Comparison of ENCODE assay signal across 22 cellular contexts in the genomic region with DNA sequence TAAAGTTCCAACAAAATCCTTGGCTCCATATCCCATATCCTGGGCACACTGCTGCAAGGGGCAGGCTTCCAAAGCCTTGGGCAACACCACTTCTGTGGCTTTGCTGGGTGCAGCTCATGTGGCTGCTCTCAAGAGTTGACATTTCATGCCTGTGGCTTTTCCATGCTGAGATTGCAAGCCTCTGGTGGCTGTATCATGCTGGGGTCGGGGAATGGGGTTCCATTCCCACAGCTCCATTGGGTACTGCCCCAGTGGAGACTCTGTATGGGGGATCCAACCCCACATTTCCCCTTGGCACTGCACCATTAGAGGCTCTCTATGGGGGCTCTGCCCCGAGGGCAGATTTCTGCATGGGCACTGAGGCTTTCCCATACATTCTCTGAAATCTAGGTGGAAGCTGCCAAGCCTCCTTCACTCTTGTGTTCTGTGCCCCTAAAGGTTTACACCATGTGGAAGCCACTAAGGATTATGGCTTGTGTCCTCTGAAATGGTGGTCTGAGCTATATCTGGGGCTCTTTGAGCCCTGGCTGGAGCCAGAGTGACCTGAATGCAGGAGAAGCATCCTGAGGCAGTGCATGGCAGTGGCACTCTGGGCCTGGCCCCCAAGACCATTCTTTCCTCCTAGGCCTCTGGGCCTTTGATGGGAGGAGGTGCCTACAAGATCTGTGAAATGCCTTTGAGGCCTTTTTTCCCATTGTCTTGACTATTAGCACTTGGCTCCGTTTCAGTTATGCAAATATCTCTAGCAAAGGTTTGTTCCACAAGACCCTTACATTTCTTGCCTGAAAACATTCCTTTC.
"Had no signal": no experiment of that assay in that cellular context is flagged by ENCODE, and none has a peak within 500 bp of the region (broad histone marks: within the 10 kb centered on the region; RNA-seq: fewer than 3 reads in every experiment).

No MANE protein-coding gene starts in this region.

- H3K36me3 ChIP-seq: esophagus squamous epithelium, gastroesophageal sphincter, left ventricle myocardium inferior, lower lobe of right lung, sigmoid colon, tibial artery, upper lobe of left lung had no signal

- ATAC-seq: gastroesophageal sphincter; stimulated activated effector memory CD8-positive, alpha-beta T cell treated with anti-CD3 and anti-CD28 coated beads, Interleukin-12 subunit alpha, Interleukin-12 subunit beta, amount 100 ng/mL, for 72 hours; stimulated activated naive CD8-positive, alpha-beta T cell treated with anti-CD3 and anti-CD28 coated beads, Interleukin-15, Interleukin-2, amounts not matched to agents 100 U/mL and 50 U/mL, for 24 hours had no signal

- H3K27ac ChIP-seq: esophagus squamous epithelium, gastroesophageal sphincter, left ventricle myocardium inferior, lower lobe of right lung, parathyroid adenoma, sigmoid colon, skin epidermis, tibial artery, upper lobe of left lung had no signal

- H3K9me3 ChIP-seq: gastroesophageal sphincter, lower lobe of right lung, sigmoid colon had no signal

- DNase-seq: cerebellar nuclear complex; dermis blood vessel endothelial cell; esophagus squamous epithelium; foreskin fibroblast; glutamatergic neuron; immature natural killer cell; kidney; left cardiac atrium; left ventricle myocardium inferior; lower lobe of right lung; midbrain; naive B cell; occipital lobe; sigmoid colon; stimulated activated CD4-positive, alpha-beta T cell treated with anti-CD3 and anti-CD28 coated beads, Interleukin-12 subunit alpha, Interleukin-12 subunit beta, amount 100 ng/mL, for 4 hours; stimulated activated naive CD8-positive, alpha-beta T cell treated with anti-CD3 and anti-CD28 coated beads, Interleukin-15, Interleukin-2, amounts not matched to agents 100 U/mL and 50 U/mL, for 24 hours; tibial artery; upper lobe of left lung had no signal

- H3K4me3 ChIP-seq: esophagus squamous epithelium, gastroesophageal sphincter, left ventricle myocardium inferior, lower lobe of right lung, sigmoid colon, skin epidermis, tibial artery, upper lobe of left lung had no signal

- H3K27me3 ChIP-seq: esophagus squamous epithelium, gastroesophageal sphincter, sigmoid colon, tibial artery, upper lobe of left lung had no signal

- H3K4me1 ChIP-seq: esophagus squamous epithelium, gastroesophageal sphincter, left ventricle myocardium inferior, lower lobe of right lung, parathyroid adenoma, sigmoid colon, tibial artery, upper lobe of left lung had no signal
